22 cellular contexts compared by ENCODE assay signal in genomic region chr5:1565737-1566734, GRCh38. TPM values are rescaled to one million over a fixed set of nuclear protein-coding genes. Genes with fewer than 3 reads are reported as not detected.
DNase-seq lines count a peak whose midpoint lies in the region; ATAC-seq and TF ChIP-seq lines count a peak whose summit lies in the region.
"Had no signal": no experiment of that assay in that cellular context is flagged by ENCODE, and none has a peak within 500 bp of the region (broad histone marks: within the 10 kb centered on the region; RNA-seq: fewer than 3 reads in every experiment).

No MANE protein-coding gene starts in this region.

- H3K9me3 Mint-ChIP-seq in brain (peaks cover 0 to 11% (median 0%) of the 10 kb centered on the region in 5 experiments), immature natural killer cell (no peaks in the 10 kb centered on the region)
- H3K9me3 Mint-ChIP-seq: activated B cell treated with CpG ODN at 0.5 μM for 24 hours; effector memory CD8-positive, alpha-beta T cell had no signal

- H3K4me1 ChIP-seq in right atrium auricular region: peaks cover 0 to 26% of the 10 kb centered on the region in 2 donors
- H3K4me1 ChIP-seq in tibial artery: peaks cover 0 to 46% (median 27%) of the 10 kb centered on the region in 4 donors
- H3K4me1 ChIP-seq: HAP-1 had no signal

- no peak overlapping the region for H3K4me3 ChIP-seq in right atrium auricular region
- H3K4me3 ChIP-seq in tibial artery: no peak overlapping the region
- H3K4me3 ChIP-seq: BLaER1 treated with 17β-estradiol and CSF1 and Interleukin-3, amounts not matched to agents 10 nM and 100 nM; HAP-1; transverse colon had no signal

- H3K9me3 ChIP-seq in right atrium auricular region (no peaks in the 10 kb centered on the region), tibial artery (no peaks in the 10 kb centered on the region)
- H3K9me3 ChIP-seq: HAP-1, transverse colon had no signal

- TF ChIP-seq CTCF in right atrium auricular region (IDR thresholded peaks at IDR 0.05) (no peak), brain (conservative IDR thresholded peaks at IDR 0.05) (no peak), tibial artery (IDR thresholded peaks at IDR 0.05) (no peak)

- H3K4me1 Mint-ChIP-seq in brain (peaks cover 29% of the 10 kb centered on the region), immature natural killer cell (peaks cover 0 to 2% of the 10 kb centered on the region in 2 donors)
- H3K4me1 Mint-ChIP-seq: activated B cell treated with CpG ODN at 0.5 μM for 24 hours, T-helper 17 cell had no signal

- H3K27me3 Mint-ChIP-seq in brain (no peaks in the 10 kb centered on the region), immature natural killer cell (ENCODE audit: low read depth in 3 of 3) (peaks cover 0 to 4% (median 3%) of the 10 kb centered on the region in 3 donors)
- H3K27me3 Mint-ChIP-seq: activated B cell treated with CpG ODN at 0.5 μM for 24 hours; activated T-cell treated with anti-CD3 and anti-CD28 coated beads, Interleukin-2, amount 50 U/mL, for 24 hours had no signal

- no peaks in the 10 kb centered on the region for H3K27me3 ChIP-seq in right atrium auricular region
- no peaks in the 10 kb centered on the region for H3K27me3 ChIP-seq in tibial artery
- H3K27me3 ChIP-seq: BLaER1 treated with 17β-estradiol and CSF1 and Interleukin-3, amounts not matched to agents 10 nM and 100 nM; transverse colon had no signal

- H3K36me3 ChIP-seq in right atrium auricular region: peaks cover 2% of the 10 kb centered on the region
- peaks cover 0 to 3% (median 0%) of the 10 kb centered on the region in 3 donors for H3K36me3 ChIP-seq in tibial artery
- H3K36me3 ChIP-seq: transverse colon had no signal

- H3K27ac Mint-ChIP-seq in brain (peak overlapping the region in 3 of 5 experiments; percentile 86 to 93 (median 92)), immature natural killer cell (no peak overlapping the region)
- H3K27ac Mint-ChIP-seq: activated B cell treated with CpG ODN at 0.5 μM for 24 hours; activated CD8-positive, alpha-beta T cell treated with anti-CD3 and anti-CD28 coated beads, Interleukin-2, amount 10 ng/mL, durations not matched to agents 7 days and 5 days; activated naive CD4-positive, alpha-beta T cell treated with anti-CD3 and anti-CD28 coated beads, Interleukin-2, amount 10 ng/mL, durations not matched to agents 7 days and 5 days; activated T-cell treated with anti-CD3 and anti-CD28 coated beads, Interleukin-2, amount 50 U/mL, for 24 hours; T-helper 17 cell had no signal

- H3K27ac ChIP-seq in right atrium auricular region (peak overlapping the region in 1 of 2 donors; percentile 0), tibial artery (peak overlapping the region; percentile 69 to 82)
- H3K27ac ChIP-seq: BLaER1 treated with 17β-estradiol and CSF1 and Interleukin-3, amounts not matched to agents 10 nM and 100 nM; transverse colon had no signal

- ATAC-seq in Right ventricle myocardium superior (ENCODE audit: poor library complexity) (peak; percentile 14), HG03439 (IDR thresholded peaks at IDR 0.05; ENCODE audit: unreplicated experiment) (no peak)
- ATAC-seq: activated CD8-positive, alpha-beta T cell treated with anti-CD3 and anti-CD28 coated beads, Interleukin-2, amount 10 ng/mL, durations not matched to agents 7 days and 5 days; effector memory CD8-positive, alpha-beta T cell; T-helper 17 cell had no signal

- intact Hi-C loops in Right ventricle myocardium superior (cut with DNase I): no loop called here
- intact Hi-C loops in tibial artery (cut with DNase I; ENCODE audit: low total_unique reads): loop anchor here (5.0 kb wide), 1 partner anchor 1304 kb away; no protein-coding TSS in a partner anchor

- DNase-seq in Right ventricle myocardium superior: peak; percentile 60
- DNase-seq in right atrium auricular region (ENCODE audit: low spot score): no peak
- DNase-seq in mesenteric fat pad (ENCODE audit: low spot score): peak; percentile 74
- DNase-seq in tibial artery: peak in 1 of 2 donors; percentile 87
- DNase-seq in cerebellar cortex (ENCODE audit: low spot score): no peak
- DNase-seq in immature natural killer cell: no peak
- DNase-seq: activated B cell treated with CpG ODN at 0.5 μM for 24 hours; activated CD8-positive, alpha-beta T cell treated with anti-CD3 and anti-CD28 coated beads, Interleukin-2, amount 10 ng/mL, durations not matched to agents 7 days and 5 days; activated naive CD4-positive, alpha-beta T cell treated with anti-CD3 and anti-CD28 coated beads, Interleukin-2, amount 10 ng/mL, durations not matched to agents 7 days and 5 days; activated T-cell treated with anti-CD3 and anti-CD28 coated beads, Interleukin-2, amount 50 U/mL, for 24 hours; effector memory CD8-positive, alpha-beta T cell; NCI-H146; NCI-H2171 treated with DMSO at 0.1 percent for 48 hours; NCI-H69; stimulated activated CD4-positive, alpha-beta T cell treated with anti-CD3 and anti-CD28 coated beads, Interleukin-15, amount 100 ng/mL, for 24 hours; T-helper 17 cell; transverse colon had no signal

- H3K4me3 Mint-ChIP-seq in brain (no peak overlapping the region), immature natural killer cell (no peak overlapping the region)
- H3K4me3 Mint-ChIP-seq: activated B cell treated with CpG ODN at 0.5 μM for 24 hours; activated CD8-positive, alpha-beta T cell treated with anti-CD3 and anti-CD28 coated beads, Interleukin-2, amount 10 ng/mL, durations not matched to agents 7 days and 5 days; activated naive CD4-positive, alpha-beta T cell treated with anti-CD3 and anti-CD28 coated beads, Interleukin-2, amount 10 ng/mL, durations not matched to agents 7 days and 5 days; activated T-cell treated with anti-CD3 and anti-CD28 coated beads, Interleukin-2, amount 50 U/mL, for 24 hours; effector memory CD8-positive, alpha-beta T cell; mesothelial cell of epicardium; T-helper 17 cell had no signal

- H3K36me3 Mint-ChIP-seq in brain (peaks cover 14% of the 10 kb centered on the region), immature natural killer cell (peaks cover 0 to 3% (median 0%) of the 10 kb centered on the region in 3 donors)

RNA-seq across cellular contexts. Expression of gene LPCAT1, which starts 42.3 kb away (rescaled TPM):
- total RNA-seq in Right ventricle myocardium superior (11.5 TPM), right atrium auricular region (10 to 100 TPM; 13.2 to 18.1 TPM), mesenteric fat pad (45.7 TPM)
- polyA plus RNA-seq in brain (ENCODE audit: insufficient read depth, low read depth, low replicate concordance) (81.3 TPM), immature natural killer cell (100 to 1,000 TPM; 107 to 255 (median 144) TPM)

Comparison
In these comparisons a context has a peak if more than half of its experiments do, and no peak if none do; other contexts are left out.
1. DNase-seq: peak in Right ventricle myocardium superior (single experiment) and mesenteric fat pad (single experiment); none in right atrium auricular region (single experiment), cerebellar cortex (single experiment) and immature natural killer cell (0 of 3).
2. H3K27ac Mint-ChIP-seq: peak in brain (3 of 5); none in immature natural killer cell (0 of 6).